In genomic region chr5:151638619-151639018, GRCh38 we compare ENCODE assay signal across 27 cellular contexts. TPM values are rescaled to one million over a fixed set of nuclear protein-coding genes. Genes with fewer than 3 reads are reported as not detected.
"Had no signal": no experiment of that assay in that cellular context is flagged by ENCODE, and none has a peak within 500 bp of the region (broad histone marks: within the 10 kb centered on the region; RNA-seq: fewer than 3 reads in every experiment).

No MANE protein-coding gene starts in this region.

- H3K27ac Mint-ChIP-seq: endodermal cell; immature natural killer cell; nephron progenitor cell; stimulated activated effector memory CD8-positive, alpha-beta T cell treated with anti-CD3 and anti-CD28 coated beads, Interleukin-12 subunit alpha, Interleukin-12 subunit beta, amount 100 ng/mL, for 72 hours had no signal

- H3K36me3 Mint-ChIP-seq: immature natural killer cell; naive thymus-derived CD8-positive, alpha-beta T cell; stimulated activated effector memory CD8-positive, alpha-beta T cell treated with anti-CD3 and anti-CD28 coated beads, Interleukin-12 subunit alpha, Interleukin-12 subunit beta, amount 100 ng/mL, for 72 hours had no signal

- H3K27ac ChIP-seq: dorsolateral prefrontal cortex, lower lobe of right lung, sigmoid colon, thoracic aorta, tibial nerve, upper lobe of left lung, uterus had no signal

- H3K4me1 Mint-ChIP-seq: immature natural killer cell; nephron progenitor cell; stimulated activated effector memory CD8-positive, alpha-beta T cell treated with anti-CD3 and anti-CD28 coated beads, Interleukin-12 subunit alpha, Interleukin-12 subunit beta, amount 100 ng/mL, for 72 hours had no signal

- DNase-seq: dorsolateral prefrontal cortex; effector CD4-positive, alpha-beta T cell; endodermal cell; erythroblast; foreskin melanocyte; glutamatergic neuron; hypothalamus; immature natural killer cell; islet precursor cell; kidney glomerular epithelial cell; left ventricle myocardium superior; lower lobe of right lung; naive thymus-derived CD8-positive, alpha-beta T cell; nephron progenitor cell; right cardiac atrium; sigmoid colon; stimulated activated CD4-positive, alpha-beta T cell treated with anti-CD3 and anti-CD28 coated beads, Interleukin-2, amount 100 ng/mL, for 24 hours; stimulated activated CD4-positive, alpha-beta T cell treated with anti-CD3 and anti-CD28 coated beads, Interleukin-4, amount 100 ng/mL, for 24 hours; stimulated activated naive CD8-positive, alpha-beta T cell treated with anti-CD3 and anti-CD28 coated beads, Interleukin-15, Interleukin-2, amounts not matched to agents 100 U/mL and 50 U/mL, for 24 hours; substantia nigra; upper lobe of left lung; uterus had no signal

- ATAC-seq: left ventricle myocardium superior; lower lobe of right lung; naive thymus-derived CD8-positive, alpha-beta T cell; right cardiac atrium; stimulated activated effector memory CD8-positive, alpha-beta T cell treated with anti-CD3 and anti-CD28 coated beads, Interleukin-12 subunit alpha, Interleukin-12 subunit beta, amount 100 ng/mL, for 72 hours; stimulated activated naive CD8-positive, alpha-beta T cell treated with anti-CD3 and anti-CD28 coated beads, Interleukin-15, Interleukin-2, amounts not matched to agents 100 U/mL and 50 U/mL, for 24 hours had no signal

- H3K4me1 ChIP-seq: lower lobe of right lung, prostate gland, sigmoid colon, upper lobe of left lung, uterus had no signal

- H3K4me3 Mint-ChIP-seq: endodermal cell; immature natural killer cell; naive thymus-derived CD8-positive, alpha-beta T cell; nephron progenitor cell; stimulated activated effector memory CD8-positive, alpha-beta T cell treated with anti-CD3 and anti-CD28 coated beads, Interleukin-12 subunit alpha, Interleukin-12 subunit beta, amount 100 ng/mL, for 72 hours had no signal

- H3K9me3 Mint-ChIP-seq: endodermal cell; immature natural killer cell; naive thymus-derived CD8-positive, alpha-beta T cell; nephron progenitor cell; stimulated activated effector memory CD8-positive, alpha-beta T cell treated with anti-CD3 and anti-CD28 coated beads, Interleukin-12 subunit alpha, Interleukin-12 subunit beta, amount 100 ng/mL, for 72 hours had no signal

- H3K27me3 ChIP-seq: dorsolateral prefrontal cortex, sigmoid colon, tibial nerve, upper lobe of left lung, uterus had no signal

RNA-seq across cellular contexts. Expression of gene FAT2, which starts 47.5 kb away (rescaled TPM):
- total RNA-seq: left ventricle myocardium superior; naive thymus-derived CD8-positive, alpha-beta T cell; sigmoid colon had no signal
- polyA plus RNA-seq: fibroblast of lung, immature natural killer cell had no signal

RNA-seq across cellular contexts. Expression of gene SPARC, which starts 48.1 kb away (rescaled TPM):
- total RNA-seq: naive thymus-derived CD8-positive, alpha-beta T cell had no signal
- polyA plus RNA-seq: naive thymus-derived CD8-positive, alpha-beta T cell had no signal
